ENCODE assay signal across 23 cellular contexts in the genomic region with DNA sequence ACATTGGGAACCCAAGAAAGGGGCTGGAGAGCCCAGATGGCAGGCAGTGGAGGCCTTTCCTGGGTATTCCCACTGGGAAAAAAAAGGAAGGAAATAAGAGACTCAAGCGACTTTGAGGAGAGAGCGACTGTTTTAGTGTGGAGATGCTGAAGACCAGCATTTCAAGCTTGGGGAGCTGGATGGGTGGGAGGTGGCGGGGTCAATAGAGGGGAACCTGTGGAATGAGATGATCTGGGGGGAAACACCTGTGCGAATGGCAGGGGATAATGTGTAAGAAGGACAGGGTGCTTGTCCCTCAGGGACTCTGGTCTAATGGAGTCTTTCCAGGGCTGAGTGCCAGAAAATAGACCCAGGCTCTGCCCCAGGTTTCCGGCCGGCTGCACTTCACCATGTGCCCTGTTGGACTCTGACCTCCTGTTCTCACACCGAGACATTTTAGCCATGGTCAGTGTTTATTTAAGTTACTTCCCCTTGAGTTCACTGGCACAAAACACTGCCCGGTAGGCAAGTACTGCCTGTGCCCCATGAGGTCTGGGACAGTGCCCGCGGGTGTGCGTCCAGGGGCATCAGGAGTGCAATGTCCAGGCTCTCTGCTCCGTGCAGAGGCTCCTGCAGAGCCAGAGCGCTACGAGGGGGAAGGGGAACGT. TPM values are rescaled to one million over a fixed set of nuclear protein-coding genes. Genes with fewer than 3 reads are reported as not detected.
DNase-seq lines count a peak whose midpoint lies in the region; ATAC-seq and TF ChIP-seq lines count a peak whose summit lies in the region.
"Had no signal": no experiment of that assay in that cellular context is flagged by ENCODE, and none has a peak within 500 bp of the region (broad histone marks: within the 10 kb centered on the region; RNA-seq: fewer than 3 reads in every experiment).

No MANE protein-coding gene starts in this region.

- POLR2A ChIA-PET in A673 (lab: Charles Lee; ENCODE audit: low non-redundant PET) = no interaction called here

- peaks cover 4% of the 10 kb centered on the region for H3K9me3 ChIP-seq in A673 (ENCODE audit: low read depth, low read length, poor library complexity, severe bottlenecking)
- H3K9me3 ChIP-seq in right lobe of liver = no peaks in the 10 kb centered on the region
- H3K9me3 ChIP-seq: uterus had no signal

- intact Hi-C loops in A673 (cut with micrococcal nuclease; ENCODE audit: unreplicated experiment) (no loop called here), right lobe of liver (cut with DNase I) (no loop called here)

- peak; percentile 97 to 99 (median 98) for ATAC-seq in right lobe of liver
- ATAC-seq: activated T-cell treated with anti-CD3 and anti-CD28 coated beads, Interleukin-2, amount 50 U/mL, for 4 hours; esophagus mucosa had no signal

- DNase-seq in A673 (ENCODE audit: low spot score) (peak; percentile 40), HuH-7.5 (ENCODE audit: low spot score) (peak; percentile 28), cerebellum (ENCODE audit: low spot score) (peak; percentile 12), right lobe of liver (peak; percentile 89 to 96 (median 96)), NCI-H1105 treated with DMSO at 0.1 percent for 48 hours (lab: John Stamatoyannopoulos, UW) (no peak), COR-L47 (lab: John Stamatoyannopoulos, UW) (no peak), iPS-NIHi7 (ENCODE audit: extremely low spot score) (no peak)
- DNase-seq in activated CD4-positive, alpha-beta T cell treated with anti-CD3 and anti-CD28 coated beads, Interleukin-2, amount 50 U/mL, for 1 hour = no peak
- DNase-seq: activated CD4-positive, alpha-beta memory T cell treated with anti-CD3 and anti-CD28 coated beads, Interleukin-2, amount 10 ng/mL, durations not matched to agents 7 days and 5 days; activated T-cell treated with anti-CD3 and anti-CD28 coated beads, Interleukin-2, amount 50 U/mL, for 4 hours; Calu3; dermis blood vessel endothelial cell; GDM1; glutamatergic neuron; islet precursor cell; NCI-H187; NCI-H526 treated with DMSO at 0.1 percent for 48 hours; stomach; SW 1271; uterus had no signal

- 60% methylated on average over 12 of the region's 15 CpGs for WGBS in right lobe of liver (ENCODE audit: insufficient coverage, low coverage, low lambda C conversion rate, missing lambda C conversion rate)

- no peak for TF ChIP-seq POLR2A in right lobe of liver (IDR thresholded peaks at IDR 0.05)

- CTCF ChIA-PET in A673 (lab: Charles Lee) = no interaction called here

- H3K36me3 ChIP-seq in A673 (ENCODE audit: insufficient read depth, low read length, poor library complexity, severe bottlenecking) (no peaks in the 10 kb centered on the region), right lobe of liver (no peaks in the 10 kb centered on the region)
- H3K36me3 ChIP-seq: stomach, uterus had no signal

- H3K27me3 ChIP-seq in A673 (replicated peaks; ENCODE audit: insufficient read depth, low read depth, low read length, poor library complexity) = no peaks in the 10 kb centered on the region
- H3K27me3 ChIP-seq in right lobe of liver = no peaks in the 10 kb centered on the region
- H3K27me3 ChIP-seq: uterus had no signal

- H3K4me3 ChIP-seq in A673 (ENCODE audit: low read depth, low read length, poor library complexity, severe bottlenecking) (no peak overlapping the region), right lobe of liver (peak overlapping the region in 2 of 3 donors; percentile 30 to 39)
- H3K4me3 ChIP-seq: stomach, uterus had no signal

- no TSS peak for BruUV-seq in A673 (replicated peaks; lab: Mats Ljungman, UMichigan)

- TF ChIP-seq CTCF in A673 (conservative IDR thresholded peaks at IDR 0.05; ENCODE audit: low read depth, low read length) (no peak), right lobe of liver (IDR thresholded peaks at IDR 0.05) (no peak)

- H3K4me1 ChIP-seq in A673 (ENCODE audit: insufficient read depth, low read length, poor library complexity, severe bottlenecking) = no peaks in the 10 kb centered on the region
- H3K4me1 ChIP-seq in right lobe of liver = peaks cover 0 to 32% (median 9%) of the 10 kb centered on the region in 4 donors
- H3K4me1 ChIP-seq: stomach, uterus had no signal

- H3K27ac ChIP-seq in A673 (ENCODE audit: low read depth, low read length, poor library complexity, severe bottlenecking) (no peak overlapping the region), right lobe of liver (peak overlapping the region in 2 of 3 donors; percentile 49 to 60)
- H3K27ac ChIP-seq: stomach, uterus had no signal

RNA-seq across cellular contexts. Expression of a gene that starts 50.4 kb away (rescaled TPM):
- total RNA-seq in A673 (2021) = 78.8 and 85.1 TPM in 2 replicates
- 2.4 TPM for total RNA-seq in cerebellum
- total RNA-seq in right lobe of liver = not detected
- total RNA-seq: activated CD4-positive, alpha-beta memory T cell treated with anti-CD3 and anti-CD28 coated beads, Interleukin-2, amount 10 ng/mL, durations not matched to agents 7 days and 5 days; activated T-cell treated with anti-CD3 and anti-CD28 coated beads, Interleukin-2, amount 50 U/mL, for 4 hours; Calu3; dermis blood vessel endothelial cell; esophagus mucosa; MCF 10A; mesenteric fat pad; uterus had no signal

Comparison
In these comparisons a context has a peak if more than half of its experiments do, and no peak if none do; other contexts are left out.
1. DNase-seq: peak in A673 (single experiment), HuH-7.5 (single experiment), cerebellum (single experiment) and right lobe of liver (3 of 3); none in NCI-H1105 treated with DMSO at 0.1 percent for 48 hours (single experiment), COR-L47 (single experiment), iPS-NIHi7 (single experiment) and activated CD4-positive, alpha-beta T cell treated with anti-CD3 and anti-CD28 coated beads, Interleukin-2, amount 50 U/mL, for 1 hour (single experiment).
2. RNA of a gene that starts 50.4 kb away (total RNA-seq): 78.8 to 85.1 TPM in A673; 2.4 TPM in cerebellum (single experiment) and not detected in right lobe of liver; every median in the first group is over 10 times any median in the second.